8 cellular contexts compared by ENCODE assay signal in genomic region chr22:50308597-50308935, GRCh38. TPM values are rescaled to one million over a fixed set of nuclear protein-coding genes. Genes with fewer than 3 reads are reported as not detected.
DNase-seq lines count a peak whose midpoint lies in the region; ATAC-seq and TF ChIP-seq lines count a peak whose summit lies in the region.

No MANE protein-coding gene starts in this region.

- peak overlapping the region; percentile 88 to 100 (median 98) for H3K4me2 ChIP-seq in BLaER1 treated with 17β-estradiol and CSF1 and Interleukin-3, amounts not matched to agents 10 nM and 100 nM
- peak overlapping the region; percentile 53 for H3K4me2 ChIP-seq in MM.1S (ENCODE audit: low read depth, low read length)

- H3K9me2 ChIP-seq in MM.1S (replicated peaks; ENCODE audit: insufficient read depth, low read length), result no peaks in the 10 kb centered on the region

- peaks cover 40% of the 10 kb centered on the region for H3K4me1 Mint-ChIP-seq in chondrocyte (ENCODE audit: low read depth)
- H3K4me1 Mint-ChIP-seq in mesothelial cell of epicardium, result peaks cover 34% of the 10 kb centered on the region

- H4K20me1 ChIP-seq in BLaER1 treated with 17β-estradiol and CSF1 and Interleukin-3, amounts not matched to agents 10 nM and 100 nM, result peaks cover 8 to 59% (median 32%) of the 10 kb centered on the region in 11 experiments; a peak in 21 of 22 replicates
- no peaks in the 10 kb centered on the region for H4K20me1 ChIP-seq in MM.1S (ENCODE audit: insufficient read depth, low read length)

- no peaks in the 10 kb centered on the region for H3K9me3 ChIP-seq in BLaER1 treated with 17β-estradiol and CSF1 and Interleukin-3, amounts not matched to agents 10 nM and 100 nM (replicated peaks in 1 of 11)
- H3K9me3 ChIP-seq in MM.1S (replicated peaks; ENCODE audit: insufficient read depth, low read length), result no peaks in the 10 kb centered on the region

- CTCF ChIA-PET in GM10248 (lab: Yijun Ruan, JAX), result interaction anchor here (1.1 to 1.4 kb wide), 3 partner anchors 12 to 57 kb away, joined by 3 to 8 read pairs (median 3); no protein-coding TSS in a partner anchor

- peaks cover 9% of the 10 kb centered on the region for H3F3A ChIP-seq in MM.1S (ENCODE audit: insufficient read depth, low read length)

- POLR2A ChIA-PET in GM10248 (lab: Yijun Ruan, JAX), result interaction anchor here (1.4 kb wide), 1 partner anchor 11 kb away, joined by 4 read pairs; no protein-coding TSS in a partner anchor

- H3K36me3 Mint-ChIP-seq in chondrocyte (ENCODE audit: low read depth) (no peaks in the 10 kb centered on the region), mesothelial cell of epicardium (no peaks in the 10 kb centered on the region)

- H3K9ac ChIP-seq in BLaER1 treated with 17β-estradiol and CSF1 and Interleukin-3, amounts not matched to agents 10 nM and 100 nM, result peak overlapping the region; percentile 64 to 80 (median 75)
- H3K9ac ChIP-seq in MM.1S (ENCODE audit: low read length), result peak overlapping the region; percentile 17; the same call in 1 of the 2 replicates

- TF ChIP-seq CTCF in MM.1S (IDR thresholded peaks at IDR 0.05; ENCODE audit: low read length), result no peak
- no peak for TF ChIP-seq CTCF in chondrocyte (IDR thresholded peaks at IDR 0.05)
- no peak for TF ChIP-seq CTCF in mesothelial cell of epicardium (IDR thresholded peaks at IDR 0.05; ENCODE audit: unreplicated experiment)
- no peak for TF ChIP-seq CTCF in GM10248 (IDR thresholded peaks at IDR 0.05; ENCODE audit: control extremely low read depth, extremely low read depth, low read depth, missing control alignments)

- no peak for ATAC-seq in GM21723 (IDR thresholded peaks at IDR 0.05; ENCODE audit: unreplicated experiment)
- ATAC-seq in HG02678 (IDR thresholded peaks at IDR 0.05; ENCODE audit: unreplicated experiment), result no peak

- no peaks in the 10 kb centered on the region for H3K27me3 Mint-ChIP-seq in chondrocyte (ENCODE audit: low read depth)
- H3K27me3 Mint-ChIP-seq in mesothelial cell of epicardium (ENCODE audit: low read depth), result no peaks in the 10 kb centered on the region

- peak overlapping the region; percentile 55 for H3K4me3 Mint-ChIP-seq in chondrocyte (ENCODE audit: unreplicated experiment)
- peak overlapping the region; percentile 61 for H3K4me3 Mint-ChIP-seq in mesothelial cell of epicardium

- peaks cover 65 to 85% (median 80%) of the 10 kb centered on the region in 10 experiments for H3K4me1 ChIP-seq in BLaER1 treated with 17β-estradiol and CSF1 and Interleukin-3, amounts not matched to agents 10 nM and 100 nM
- H3K4me1 ChIP-seq in MM.1S (ENCODE audit: low read length), result peaks cover 22% of the 10 kb centered on the region

- H3K9me3 Mint-ChIP-seq in chondrocyte (ENCODE audit: low read depth), result no peaks in the 10 kb centered on the region
- no peaks in the 10 kb centered on the region for H3K9me3 Mint-ChIP-seq in mesothelial cell of epicardium

- no peak overlapping the region for H2AFZ ChIP-seq in MM.1S (ENCODE audit: low read length)

- H3K27ac Mint-ChIP-seq in chondrocyte (ENCODE audit: unreplicated experiment), result peak overlapping the region; percentile 97
- peak overlapping the region; percentile 96 for H3K27ac Mint-ChIP-seq in mesothelial cell of epicardium

- H3K27me3 ChIP-seq in BLaER1 treated with 17β-estradiol and CSF1 and Interleukin-3, amounts not matched to agents 10 nM and 100 nM, result peaks cover 0 to 15% (median 0%) of the 10 kb centered on the region in 11 experiments; a peak in 4 of 22 replicates
- no peaks in the 10 kb centered on the region for H3K27me3 ChIP-seq in MM.1S (replicated peaks; ENCODE audit: insufficient read depth, low read length)

- peaks cover 33% of the 10 kb centered on the region for H3K79me2 ChIP-seq in MM.1S (ENCODE audit: low read length)

- no peaks in the 10 kb centered on the region for H3K36me3 ChIP-seq in BLaER1 treated with 17β-estradiol and CSF1 and Interleukin-3, amounts not matched to agents 10 nM and 100 nM
- H3K36me3 ChIP-seq in MM.1S (replicated peaks; ENCODE audit: insufficient read depth, low read length), result no peaks in the 10 kb centered on the region

- H3K4me3 ChIP-seq in BLaER1 treated with 17β-estradiol and CSF1 and Interleukin-3, amounts not matched to agents 10 nM and 100 nM, result peak overlapping the region in 9 of 10 experiments; percentile 33 to 66 (median 49); a peak in 18 of 20 replicates
- H3K4me3 ChIP-seq in MM.1S (ENCODE audit: low read length), result no peak overlapping the region

- H3K27ac ChIP-seq in BLaER1 treated with 17β-estradiol and CSF1 and Interleukin-3, amounts not matched to agents 10 nM and 100 nM, result peak overlapping the region; percentile 38 to 89 (median 84); a peak in 21 of 22 replicates
- H3K27ac ChIP-seq in MM.1S (ENCODE audit: low read length), result peak overlapping the region; percentile 55; the same call in 1 of the 2 replicates

- no peak for DNase-seq in MM.1S
- no peak for DNase-seq in chondrocyte (ENCODE audit: low spot score)
- no peak for DNase-seq in mesothelial cell of epicardium (ENCODE audit: low spot score in 2 of 2, unreplicated experiment in 2 of 2)
- DNase-seq in GM10248 (ENCODE audit: extremely low spot score), result no peak
- DNase-seq in stimulated activated CD4-positive, alpha-beta T cell treated with anti-CD3 and anti-CD28 coated beads, Interleukin-4, amount 100 ng/mL, for 1 hour, result no peak

RNA-seq across cellular contexts. Expression of gene PLXNB2, which starts 1.1 kb away (rescaled TPM):
- total RNA-seq in chondrocyte (300 to 356 TPM (median 346 TPM) in 3 replicates), mesothelial cell of epicardium (467 to 493 TPM (median 468 TPM) in 3 replicates)

RNA-seq across cellular contexts. Expression of gene DENND6B, which starts 18.2 kb away (rescaled TPM):
- total RNA-seq in chondrocyte, result 7.7 to 8.8 TPM (median 8.1 TPM) in 3 replicates
- total RNA-seq in mesothelial cell of epicardium, result 19.0 to 20.7 TPM (median 19.2 TPM) in 3 replicates

RNA-seq across cellular contexts. Expression of gene PPP6R2, which starts 34.6 kb away (rescaled TPM):
- total RNA-seq in chondrocyte (46.2 to 53.1 TPM (median 47.1 TPM) in 3 replicates), mesothelial cell of epicardium (79.4 to 83.7 TPM (median 80.1 TPM) in 3 replicates)

RNA-seq across cellular contexts. Expression of gene MAPK11, which starts 38.4 kb away (rescaled TPM):
- total RNA-seq in chondrocyte, result 9.3 to 19.9 TPM (median 17.7 TPM) in 3 replicates
- total RNA-seq in mesothelial cell of epicardium, result 5.9 to 8.4 TPM (median 8.3 TPM) in 3 replicates

RNA-seq across cellular contexts. Expression of gene MAPK12, which starts 47.1 kb away (rescaled TPM):
- total RNA-seq in chondrocyte, result 34.6 to 46.6 TPM (median 44.7 TPM) in 3 replicates
- total RNA-seq in mesothelial cell of epicardium, result 55.6 to 63.3 TPM (median 57.2 TPM) in 3 replicates
